ENCODE assay signal across 8 cellular contexts in genomic region chr15:63945005-63945788, GRCh38.
DNase-seq lines count a peak whose midpoint lies in the region; ATAC-seq lines count a peak whose summit lies in the region.

No MANE protein-coding gene starts in this region.

- peaks cover 32% of the 10 kb centered on the region for H3K4me1 Mint-ChIP-seq in central memory CD8-positive, alpha-beta T cell

- DNase-seq in NCI-H748 (lab: John Stamatoyannopoulos, UW; ENCODE audit: unreplicated experiment): peak; percentile 32
- DNase-seq in NCI-H748 treated with DMSO at 0.1 percent for 48 hours (lab: John Stamatoyannopoulos, UW): no peak
- DNase-seq in NCI-H2029 treated with DMSO at 0.1 percent for 48 hours (lab: John Stamatoyannopoulos, UW): peak; percentile 17
- DNase-seq in activated CD4-positive, alpha-beta T cell treated with anti-CD3 and anti-CD28 coated beads for 1 hour: peak; percentile 40
- peak; percentile 52 to 55 for DNase-seq in central memory CD8-positive, alpha-beta T cell (ENCODE audit: low spot score in 2 of 2)
- DNase-seq in left colon: peak; percentile 60 to 86
- DNase-seq in stimulated activated CD4-positive, alpha-beta T cell treated with anti-CD3 and anti-CD28 coated beads, Interleukin-4, amount 100 ng/mL, for 4 hours: peak; percentile 43 to 68

- H3K27me3 Mint-ChIP-seq in central memory CD8-positive, alpha-beta T cell: no peaks in the 10 kb centered on the region

- no peaks in the 10 kb centered on the region for H3K36me3 Mint-ChIP-seq in central memory CD8-positive, alpha-beta T cell (ENCODE audit: insufficient read depth)

- ATAC-seq in central memory CD8-positive, alpha-beta T cell (replicated peaks; ENCODE audit: extremely low read depth, poor library complexity, severe bottlenecking): peak; percentile 75
- ATAC-seq in left colon: peak; percentile 93
- no peak for ATAC-seq in HG02571 (IDR thresholded peaks at IDR 0.05; ENCODE audit: unreplicated experiment)

- no peaks in the 10 kb centered on the region for H3K9me3 Mint-ChIP-seq in central memory CD8-positive, alpha-beta T cell

- H3K27ac Mint-ChIP-seq in central memory CD8-positive, alpha-beta T cell (ENCODE audit: low read depth): peak overlapping the region; percentile 86

- H3K4me3 Mint-ChIP-seq in central memory CD8-positive, alpha-beta T cell: no peak overlapping the region

- intact Hi-C loops in left colon (cut with DNase I, micrococcal nuclease): loop anchor here in 1 of 2 donors (10.0 kb wide), 1 partner anchor 100 kb away; the partner anchor contains the start of gene DAPK2
